Comparison of ENCODE assay signal across 7 cellular contexts in genomic region chr12:10481901-10482300, GRCh38. TPM values are rescaled to one million over a fixed set of nuclear protein-coding genes. Genes with fewer than 3 reads are reported as not detected.
"Had no signal": no experiment of that assay in that cellular context is flagged by ENCODE, and none has a peak within 500 bp of the region (broad histone marks: within the 10 kb centered on the region; RNA-seq: fewer than 3 reads in every experiment).

No MANE protein-coding gene starts in this region.

RNA-seq across cellular contexts. Expression of gene EIF2S3B, which starts 23.8 kb away (rescaled TPM):
- total RNA-seq: omental fat pad had no signal

RNA-seq across cellular contexts. Expression of gene KLRC1, which starts 28.7 kb away (rescaled TPM):
- total RNA-seq: left ventricle myocardium inferior, neural crest cell, pulmonary artery endothelial cell, temporal lobe had no signal
- polyA plus RNA-seq: mammary epithelial cell had no signal

RNA-seq across cellular contexts. Expression of gene KLRC2, which starts 46.1 kb away (rescaled TPM):
- total RNA-seq: left ventricle myocardium inferior, mammary epithelial cell, neural crest cell, pulmonary artery endothelial cell had no signal
- polyA plus RNA-seq: naive thymus-derived CD4-positive, alpha-beta T cell had no signal
